ENCODE assay signal across 25 cellular contexts in the genomic region with DNA sequence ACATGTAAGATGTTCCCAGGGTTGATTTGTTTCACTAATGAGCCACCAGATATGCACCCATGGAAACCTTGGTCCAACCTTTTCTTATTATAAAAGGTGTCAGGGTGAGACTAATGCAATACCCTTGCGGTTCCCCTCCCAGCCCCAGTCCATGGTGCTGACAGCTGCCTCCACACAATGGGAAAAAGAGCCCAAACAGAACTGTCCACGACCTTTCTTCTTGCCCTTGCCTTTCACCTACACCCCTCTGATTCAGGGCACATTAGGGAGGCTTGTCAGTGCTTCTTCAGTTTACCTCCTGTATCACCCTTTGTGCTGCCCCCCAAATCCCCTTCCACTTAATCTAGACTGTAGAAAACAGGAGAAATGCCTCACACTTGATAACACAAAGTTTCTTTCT.
"Had no signal": no experiment of that assay in that cellular context is flagged by ENCODE, and none has a peak within 500 bp of the region (broad histone marks: within the 10 kb centered on the region; RNA-seq: fewer than 3 reads in every experiment).

No MANE protein-coding gene starts in this region.

- H3K79me2 ChIP-seq: hepatocyte had no signal

- H3K36me3 ChIP-seq: colonic mucosa, esophagus muscularis mucosa, gastroesophageal sphincter, heart left ventricle, lower lobe of right lung had no signal

- H2AFZ ChIP-seq: hepatocyte had no signal

- H3K4me1 ChIP-seq: colonic mucosa, esophagus muscularis mucosa, foreskin keratinocyte, gastroesophageal sphincter, heart left ventricle, lower lobe of right lung had no signal

- H3K27me3 ChIP-seq: colonic mucosa, foreskin keratinocyte, gastroesophageal sphincter, heart left ventricle, hepatocyte had no signal

- H3K4me1 Mint-ChIP-seq: immature natural killer cell, mesothelial cell of epicardium, naive B cell had no signal

- H3K4me3 Mint-ChIP-seq: dendritic cell treated with granulocyte-macrophage colony-stimulating factor and Interleukin-4, amounts not matched to agents 40 ng/mL and 50 ng/mL, for 4 days; effector memory CD8-positive, alpha-beta T cell; immature natural killer cell; mesothelial cell of epicardium; naive B cell had no signal

- H3K27ac ChIP-seq: colonic mucosa, esophagus muscularis mucosa, foreskin keratinocyte, gastroesophageal sphincter, heart left ventricle, hepatocyte, lower lobe of right lung had no signal

- H3K27me3 Mint-ChIP-seq: dendritic cell treated with granulocyte-macrophage colony-stimulating factor and Interleukin-4, amounts not matched to agents 40 ng/mL and 50 ng/mL, for 4 days; effector memory CD8-positive, alpha-beta T cell; naive B cell had no signal

- H3K4me3 ChIP-seq: colonic mucosa, esophagus muscularis mucosa, gastroesophageal sphincter, heart left ventricle, hepatocyte, lower lobe of right lung, mucosa of descending colon had no signal

- H3K27ac Mint-ChIP-seq: dendritic cell treated with granulocyte-macrophage colony-stimulating factor and Interleukin-4, amounts not matched to agents 40 ng/mL and 50 ng/mL, for 4 days; effector memory CD8-positive, alpha-beta T cell; immature natural killer cell; mesothelial cell of epicardium; naive B cell had no signal

- DNase-seq: colonic mucosa; cortex of kidney; effector CD8-positive, alpha-beta T cell; effector memory CD8-positive, alpha-beta T cell; foreskin keratinocyte; heart left ventricle; hypothalamus; immature natural killer cell; islet precursor cell; kidney; kidney glomerular epithelial cell; left colon; left ventricle myocardium superior; lower lobe of right lung; mesenchymal stem cell; mucosa of descending colon; naive B cell had no signal

- H3K4me2 ChIP-seq: hepatocyte had no signal

- ATAC-seq: effector memory CD8-positive, alpha-beta T cell; foreskin keratinocyte; gastroesophageal sphincter; heart left ventricle; left colon; left lobe of liver; left ventricle myocardium superior; lower lobe of right lung; mucosa of descending colon had no signal

- FAIRE-seq: endothelial cell of umbilical vein, frontal cortex, kidney had no signal

- H3K36me3 Mint-ChIP-seq: immature natural killer cell, mesothelial cell of epicardium had no signal

- H3K9me3 ChIP-seq: colonic mucosa, lower lobe of right lung had no signal
